36 cellular contexts compared by ENCODE assay signal in the genomic region with DNA sequence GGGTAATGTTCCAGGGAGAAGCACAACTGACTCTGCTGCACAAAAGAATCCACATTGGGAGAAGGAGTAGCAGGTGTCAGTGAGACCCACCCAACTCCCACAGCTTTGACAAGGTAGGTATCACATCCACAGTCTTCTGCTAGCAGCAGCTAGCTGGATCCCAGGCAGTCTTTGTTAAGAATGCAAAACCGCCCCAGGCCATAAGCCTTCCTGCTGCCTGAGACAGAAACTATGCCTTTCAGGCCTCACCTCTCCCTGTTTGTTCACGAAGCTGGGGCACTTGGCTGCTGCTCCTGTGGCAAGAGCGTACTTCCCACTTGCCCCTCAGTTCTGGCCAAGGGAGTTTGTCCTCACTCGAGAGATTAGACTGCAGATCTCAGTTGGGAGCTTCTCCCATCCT.
"Had no signal": no experiment of that assay in that cellular context is flagged by ENCODE, and none has a peak within 500 bp of the region (broad histone marks: within the 10 kb centered on the region; RNA-seq: fewer than 3 reads in every experiment).

No MANE protein-coding gene starts in this region.

- H3K27ac Mint-ChIP-seq: activated CD4-positive, alpha-beta memory T cell treated with anti-CD3 and anti-CD28 coated beads, Interleukin-2, amount 10 ng/mL, durations not matched to agents 7 days and 5 days; activated CD4-positive, alpha-beta T cell treated with anti-CD3 and anti-CD28 coated beads for 36 hours; activated CD4-positive, alpha-beta T cell treated with anti-CD3 and anti-CD28 coated beads, Interleukin-2, amount 10 ng/mL, durations not matched to agents 7 days and 5 days; activated CD8-positive, alpha-beta memory T cell treated with anti-CD3 and anti-CD28 coated beads, Interleukin-2, amount 10 ng/mL, durations not matched to agents 7 days and 5 days; activated CD8-positive, alpha-beta T cell treated with anti-CD3 and anti-CD28 coated beads, Interleukin-2, amount 10 ng/mL, durations not matched to agents 7 days and 5 days; activated naive CD4-positive, alpha-beta T cell treated with anti-CD3 and anti-CD28 coated beads, Interleukin-2, amount 10 ng/mL, durations not matched to agents 7 days and 5 days; activated naive CD4-positive, alpha-beta T cell treated with anti-CD3 and anti-CD28 coated beads, Interleukin-2, amount 50 U/mL, for 24 hours; activated naive CD8-positive, alpha-beta T cell; activated naive CD8-positive, alpha-beta T cell treated with anti-CD3 and anti-CD28 coated beads, Interleukin-2, amount 10 ng/mL, durations not matched to agents 7 days and 5 days; activated naive CD8-positive, alpha-beta T cell treated with anti-CD3 and anti-CD28 coated beads, Interleukin-2, amount 50 U/mL, for 24 hours; activated T-cell treated with anti-CD3 and anti-CD28 coated beads, Interleukin-2, amount 50 U/mL, for 24 hours; activated T-helper 2 cell treated with anti-CD3 and anti-CD28 coated beads, Interferon-gamma antibody, Interleukin-2, Interleukin-4, amounts not matched to agents 10 μg/mL and 5 μg/mL and 100 μg/mL, durations not matched to agents 14 hours and 24 hours and 36 hours; brain; T-helper 1 cell treated with Interleukin-12 subunit alpha and Interleukin-12 subunit beta and Interleukin-4 antibody, amounts not matched to agents 30 μg/mL and 1 μg/mL, for 36 hours; T-helper 2 cell treated with Interferon-gamma antibody and Interleukin-4, amounts not matched to agents 5 μg/mL and 100 μg/mL, for 36 hours had no signal

- H3K9me3 ChIP-seq: ascending aorta had no signal

- H3K9me3 Mint-ChIP-seq: activated CD4-positive, alpha-beta memory T cell treated with anti-CD3 and anti-CD28 coated beads, Interleukin-2, amount 10 ng/mL, durations not matched to agents 7 days and 5 days; activated naive CD4-positive, alpha-beta T cell treated with anti-CD3 and anti-CD28 coated beads, Interleukin-2, amount 10 ng/mL, durations not matched to agents 7 days and 5 days; activated naive CD8-positive, alpha-beta T cell treated with anti-CD3 and anti-CD28 coated beads, Interleukin-2, amount 10 ng/mL, durations not matched to agents 7 days and 5 days; activated T-cell treated with anti-CD3 and anti-CD28 coated beads, Interleukin-2, amount 50 U/mL, for 24 hours; central memory CD8-positive, alpha-beta T cell; T-helper 2 cell treated with Interferon-gamma antibody and Interleukin-4, amounts not matched to agents 5 μg/mL and 100 μg/mL, for 36 hours had no signal

- DNase-seq: activated CD4-positive, alpha-beta memory T cell treated with anti-CD3 and anti-CD28 coated beads, Interleukin-2, amount 10 ng/mL, durations not matched to agents 7 days and 5 days; activated CD4-positive, alpha-beta T cell treated with anti-CD3 and anti-CD28 coated beads for 1 hour; activated CD4-positive, alpha-beta T cell treated with anti-CD3 and anti-CD28 coated beads for 36 hours; activated CD4-positive, alpha-beta T cell treated with anti-CD3 and anti-CD28 coated beads for 48 hours; activated CD4-positive, alpha-beta T cell treated with anti-CD3 and anti-CD28 coated beads, Interleukin-2, amount 10 ng/mL, durations not matched to agents 7 days and 5 days; activated CD4-positive, alpha-beta T cell treated with anti-CD3 and anti-CD28 coated beads, Interleukin-2, amount 50 U/mL, for 48 hours; activated CD4-positive, CD25-positive, alpha-beta regulatory T cell; activated CD8-positive, alpha-beta memory T cell treated with anti-CD3 and anti-CD28 coated beads for 24 hours; activated CD8-positive, alpha-beta memory T cell treated with anti-CD3 and anti-CD28 coated beads, Interleukin-2, amount 10 ng/mL, durations not matched to agents 7 days and 5 days; activated CD8-positive, alpha-beta memory T cell treated with anti-CD3 and anti-CD28 coated beads, Interleukin-2, amount 50 U/mL, for 48 hours; activated CD8-positive, alpha-beta T cell treated with anti-CD3 and anti-CD28 coated beads, Interleukin-2, amount 10 ng/mL, durations not matched to agents 7 days and 5 days; activated effector memory CD4-positive, alpha-beta T cell treated with Interleukin-2 at 50 U/mL for 16 hours; activated gamma-delta T cell; activated naive CD4-positive, alpha-beta T cell treated with anti-CD3 and anti-CD28 coated beads, Interleukin-2, amount 10 ng/mL, durations not matched to agents 7 days and 5 days; activated naive CD4-positive, alpha-beta T cell treated with Interleukin-2 at 50 U/mL for 16 hours; activated naive CD8-positive, alpha-beta T cell treated with anti-CD3 and anti-CD28 coated beads, Interleukin-2, amount 10 ng/mL, durations not matched to agents 7 days and 5 days; activated naive CD8-positive, alpha-beta T cell treated with anti-CD3 and anti-CD28 coated beads, Interleukin-2, amount 50 U/mL, for 24 hours; activated T-cell treated with anti-CD3 and anti-CD28 coated beads, Interleukin-2, amount 50 U/mL, for 24 hours; activated T-cell treated with anti-CD3 and anti-CD28 coated beads, Interleukin-2, amount 50 U/mL, for 48 hours; amygdala; anterior cingulate cortex; caudate nucleus; cerebellar nuclear complex; T-helper 2 cell; T-helper 9 cell had no signal

- H3K27me3 ChIP-seq: ascending aorta, cardiac muscle cell had no signal

- H3K27me3 Mint-ChIP-seq: activated CD4-positive, alpha-beta memory T cell treated with anti-CD3 and anti-CD28 coated beads, Interleukin-2, amount 10 ng/mL, durations not matched to agents 7 days and 5 days; activated CD4-positive, alpha-beta T cell treated with anti-CD3 and anti-CD28 coated beads for 36 hours; activated CD4-positive, alpha-beta T cell treated with anti-CD3 and anti-CD28 coated beads, Interleukin-2, amount 10 ng/mL, durations not matched to agents 7 days and 5 days; activated CD8-positive, alpha-beta memory T cell treated with anti-CD3 and anti-CD28 coated beads, Interleukin-2, amount 10 ng/mL, durations not matched to agents 7 days and 5 days; activated naive CD4-positive, alpha-beta T cell treated with anti-CD3 and anti-CD28 coated beads, Interleukin-2, amount 10 ng/mL, durations not matched to agents 7 days and 5 days; activated naive CD4-positive, alpha-beta T cell treated with anti-CD3 and anti-CD28 coated beads, Interleukin-2, amount 50 U/mL, for 24 hours; activated naive CD8-positive, alpha-beta T cell; activated naive CD8-positive, alpha-beta T cell treated with anti-CD3 and anti-CD28 coated beads, Interleukin-2, amount 10 ng/mL, durations not matched to agents 7 days and 5 days; activated naive CD8-positive, alpha-beta T cell treated with anti-CD3 and anti-CD28 coated beads, Interleukin-2, amount 50 U/mL, for 24 hours; brain; central memory CD8-positive, alpha-beta T cell had no signal

- H3K27ac ChIP-seq: ascending aorta, cardiac muscle cell, VCaP had no signal

- H3K4me1 ChIP-seq: ascending aorta had no signal

- ATAC-seq: activated CD4-positive, alpha-beta T cell treated with anti-CD3 and anti-CD28 coated beads for 36 hours; activated CD4-positive, CD25-positive, alpha-beta regulatory T cell treated with anti-CD3 and anti-CD28 coated beads, Interleukin-2, amount 50 U/mL, for 24 hours; activated CD8-positive, alpha-beta memory T cell treated with anti-CD3 and anti-CD28 coated beads, Interleukin-2, amount 10 ng/mL, durations not matched to agents 7 days and 5 days; activated CD8-positive, alpha-beta T cell treated with anti-CD3 and anti-CD28 coated beads, Interleukin-2, amount 10 ng/mL, durations not matched to agents 7 days and 5 days; activated naive CD8-positive, alpha-beta T cell treated with anti-CD3 and anti-CD28 coated beads, Interleukin-2, amount 50 U/mL, for 24 hours had no signal

- H3K4me1 Mint-ChIP-seq: activated CD4-positive, alpha-beta memory T cell treated with anti-CD3 and anti-CD28 coated beads, Interleukin-2, amount 10 ng/mL, durations not matched to agents 7 days and 5 days; activated CD8-positive, alpha-beta memory T cell treated with anti-CD3 and anti-CD28 coated beads, Interleukin-2, amount 10 ng/mL, durations not matched to agents 7 days and 5 days; activated naive CD4-positive, alpha-beta T cell treated with anti-CD3 and anti-CD28 coated beads, Interleukin-2, amount 10 ng/mL, durations not matched to agents 7 days and 5 days; activated naive CD8-positive, alpha-beta T cell treated with anti-CD3 and anti-CD28 coated beads, Interleukin-2, amount 10 ng/mL, durations not matched to agents 7 days and 5 days; brain had no signal

- H3K4me3 ChIP-seq: ascending aorta, cardiac muscle cell had no signal

- H3K36me3 ChIP-seq: cardiac muscle cell had no signal

- H3K4me3 Mint-ChIP-seq: activated CD4-positive, alpha-beta memory T cell treated with anti-CD3 and anti-CD28 coated beads, Interleukin-2, amount 10 ng/mL, durations not matched to agents 7 days and 5 days; activated CD4-positive, alpha-beta T cell treated with anti-CD3 and anti-CD28 coated beads for 36 hours; activated CD4-positive, alpha-beta T cell treated with anti-CD3 and anti-CD28 coated beads, Interleukin-2, amount 10 ng/mL, durations not matched to agents 7 days and 5 days; activated CD8-positive, alpha-beta memory T cell treated with anti-CD3 and anti-CD28 coated beads, Interleukin-2, amount 10 ng/mL, durations not matched to agents 7 days and 5 days; activated CD8-positive, alpha-beta T cell treated with anti-CD3 and anti-CD28 coated beads, Interleukin-2, amount 10 ng/mL, durations not matched to agents 7 days and 5 days; activated naive CD4-positive, alpha-beta T cell treated with anti-CD3 and anti-CD28 coated beads, Interleukin-2, amount 10 ng/mL, durations not matched to agents 7 days and 5 days; activated naive CD4-positive, alpha-beta T cell treated with anti-CD3 and anti-CD28 coated beads, Interleukin-2, amount 50 U/mL, for 24 hours; activated naive CD8-positive, alpha-beta T cell; activated naive CD8-positive, alpha-beta T cell treated with anti-CD3 and anti-CD28 coated beads, Interleukin-2, amount 10 ng/mL, durations not matched to agents 7 days and 5 days; activated naive CD8-positive, alpha-beta T cell treated with anti-CD3 and anti-CD28 coated beads, Interleukin-2, amount 50 U/mL, for 24 hours; activated T-cell treated with anti-CD3 and anti-CD28 coated beads, Interleukin-2, amount 50 U/mL, for 24 hours; brain; central memory CD8-positive, alpha-beta T cell; T-helper 1 cell treated with Interleukin-12 subunit alpha and Interleukin-12 subunit beta and Interleukin-4 antibody, amounts not matched to agents 30 μg/mL and 1 μg/mL, for 36 hours; T-helper 2 cell treated with Interferon-gamma antibody and Interleukin-4, amounts not matched to agents 5 μg/mL and 100 μg/mL, for 36 hours had no signal
